Comparison of ENCODE assay signal across 8 cellular contexts in the genomic region with DNA sequence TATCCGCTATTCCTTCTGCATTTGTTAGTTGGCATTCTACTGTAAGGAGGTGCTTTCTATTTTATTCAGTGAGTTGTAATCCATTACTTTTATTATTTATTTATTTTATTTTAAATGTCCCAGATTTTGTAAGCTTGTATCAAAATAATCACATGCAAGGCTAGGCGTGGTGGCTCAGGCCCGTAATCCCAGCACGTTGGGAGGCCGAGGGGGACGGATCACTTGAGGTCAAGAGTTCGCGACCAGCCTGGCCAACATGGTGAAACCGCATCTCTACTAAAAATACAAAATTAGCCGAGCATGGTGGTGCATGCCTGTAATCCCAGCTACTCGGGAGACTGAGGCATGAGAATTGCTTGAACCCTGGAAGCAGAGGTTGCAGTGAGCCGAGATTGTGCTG. TPM values are rescaled to one million over a fixed set of nuclear protein-coding genes. Genes with fewer than 3 reads are reported as not detected.
A peak's percentile ranks its signal among the peaks of the same experiment; 100 is the strongest.
DNase-seq lines count a peak whose midpoint lies in the region; ATAC-seq, FAIRE-seq and TF ChIP-seq lines count a peak whose summit lies in the region.
"Not testable (repeated sequence)": the region's sequence is repeated elsewhere in the genome, so short reads cannot be mapped to it uniquely, and the experiment has no call there.

No MANE protein-coding gene starts in this region.

- CTCF ChIA-PET in HCT116 (lab: Charles Lee); PC-9 (lab: Charles Lee): not testable (repeated sequence)
- CTCF ChIA-PET in activated CD8-positive, alpha-beta T cell treated with anti-CD3 and anti-CD28 coated beads, Interleukin-2, amount 10 ng/mL, durations not matched to agents 7 days and 5 days (lab: Charles Lee): interaction anchor here (0.6 to 1.3 kb wide), 3 partner anchors 35 to 68 kb away, joined by 3 to 4 read pairs (median 4); no protein-coding TSS in a partner anchor
- CTCF ChIA-PET in GM12878 (lab: Yijun Ruan, JAX): interaction anchor here (1.0 to 1.2 kb wide), 2 partner anchors 143 to 408 kb away, joined by 3 read pairs; no protein-coding TSS in a partner anchor

- not testable (repeated sequence) for H3K9me2 ChIP-seq in HCT116 (ENCODE audit: insufficient read depth); PC-9 (ENCODE audit: insufficient read depth)

- not testable (repeated sequence) for H3K36me3 ChIP-seq in ACC112 (ENCODE audit: insufficient read depth, low read length); HCT116 (ENCODE audit: control insufficient read depth in 1 of 2, insufficient read depth in 2 of 2, low read length in 2 of 2); PC-9 (ENCODE audit: low read depth); smooth muscle cell (ENCODE audit: low read depth)
- H3K36me3 ChIP-seq in GM12878 (ENCODE audit: control insufficient read depth in 2 of 2, insufficient read depth in 2 of 2, low read length in 1 of 2): peaks cover 0 to 12% of the 10 kb centered on the region in 2 experiments; a peak in 2 of 4 replicates
- peaks cover 23% of the 10 kb centered on the region for H3K36me3 ChIP-seq in left ventricle myocardium inferior

- H2AFZ ChIP-seq in ACC112 (ENCODE audit: low read length, unreplicated experiment); HCT116 (ENCODE audit: low read depth, low read length, poor library complexity, severe bottlenecking); PC-9; GM12878 (ENCODE audit: control insufficient read depth, low read depth, low read length); smooth muscle cell (ENCODE audit: low read depth): not testable (repeated sequence)

- WGBS in GM12878 (ENCODE audit: insufficient coverage, insufficient replicate concordance, low lambda C conversion rate, missing lambda C conversion rate): 98% methylated on average over 12 of the region's 12 CpGs
- 95% methylated on average over 12 of the region's 12 CpGs for WGBS in smooth muscle cell (ENCODE audit: low lambda C conversion rate)

- not testable (repeated sequence) for H3K27ac ChIP-seq in ACC112 (ENCODE audit: low read depth, low read length); HCT116 (ENCODE audit: low read depth, low read length); PC-9; GM12878 (ENCODE audit: control insufficient read depth, insufficient read depth); left ventricle myocardium inferior (replicated peaks); smooth muscle cell (ENCODE audit: low read depth)

- TF ChIP-seq RAD21 in HCT116 (IDR thresholded peaks at IDR 0.05; ENCODE audit: low read depth); GM12878 (IDR thresholded peaks at IDR 0.05; ENCODE audit: insufficient read depth, low read depth, low read length): not testable (repeated sequence)

- H3F3A ChIP-seq in PC-9 (ENCODE audit: insufficient read depth, low read depth): peaks cover 15% of the 10 kb centered on the region; the same call in 1 of the 2 replicates
- not testable (repeated sequence) for H3F3A ChIP-seq in smooth muscle cell (ENCODE audit: low read depth)

- H3K4me1 Mint-ChIP-seq in activated CD8-positive, alpha-beta T cell treated with anti-CD3 and anti-CD28 coated beads, Interleukin-2, amount 10 ng/mL, durations not matched to agents 7 days and 5 days (ENCODE audit: low read depth): peaks cover 19% of the 10 kb centered on the region
- peaks cover 28% of the 10 kb centered on the region for H3K4me1 Mint-ChIP-seq in nephron progenitor cell

- in situ Hi-C loops in GM12878 (cut with MboI): not testable (repeated sequence)

- not testable (repeated sequence) for H3K27me3 Mint-ChIP-seq in activated CD8-positive, alpha-beta T cell treated with anti-CD3 and anti-CD28 coated beads, Interleukin-2, amount 10 ng/mL, durations not matched to agents 7 days and 5 days (ENCODE audit: low read depth); nephron progenitor cell (ENCODE audit: low read depth, poor library complexity)

- ATAC-seq in HCT116; activated CD8-positive, alpha-beta T cell treated with anti-CD3 and anti-CD28 coated beads, Interleukin-2, amount 10 ng/mL, durations not matched to agents 7 days and 5 days; GM12878: not testable (repeated sequence)

- POLR2A ChIA-PET in HCT116 (lab: Charles Lee); PC-9 (lab: Charles Lee; ENCODE audit: unreplicated experiment): not testable (repeated sequence)
- POLR2A ChIA-PET in activated CD8-positive, alpha-beta T cell treated with anti-CD3 and anti-CD28 coated beads, Interleukin-2, amount 10 ng/mL, durations not matched to agents 7 days and 5 days (lab: Charles Lee): interaction anchor here (1.6 to 2.9 kb wide), 3 partner anchors 10 to 46 kb away, joined by 6 to 38 read pairs (median 15); a partner anchor contains a TSS
- POLR2A ChIA-PET in GM12878 (lab: Charles Lee): interaction anchor here (1.3 to 2.6 kb wide), 4 partner anchors 45 to 86 kb away, joined by 4 to 19 read pairs (median 8); a partner anchor contains a TSS

- not testable (repeated sequence) for H4K20me1 ChIP-seq in HCT116 (ENCODE audit: insufficient read depth); PC-9 (ENCODE audit: insufficient read depth); GM12878 (ENCODE audit: control insufficient read depth, insufficient read depth); smooth muscle cell (ENCODE audit: low read depth)

- H3K9me3 ChIP-seq in HCT116 (ENCODE audit: control insufficient read depth in 1 of 2, insufficient read depth in 1 of 2, low read depth in 1 of 2, low read length in 2 of 2); PC-9 (ENCODE audit: insufficient read depth, low read depth); GM12878 (replicated peaks; ENCODE audit: control insufficient read depth, insufficient read depth, low read length); left ventricle myocardium inferior (replicated peaks); smooth muscle cell (replicated peaks; ENCODE audit: low read depth): not testable (repeated sequence)

- DNase-seq in HCT116 (ENCODE audit: low read depth, low spot score); PC-9; activated CD8-positive, alpha-beta T cell treated with anti-CD3 and anti-CD28 coated beads, Interleukin-2, amount 10 ng/mL, durations not matched to agents 7 days and 5 days; GM12878 (ENCODE audit: low read depth, low spot score); left ventricle myocardium inferior; nephron progenitor cell; smooth muscle cell (lab: John Stamatoyannopoulos, UW; ENCODE audit: unreplicated experiment): not testable (repeated sequence)

- H3K27ac Mint-ChIP-seq in activated CD8-positive, alpha-beta T cell treated with anti-CD3 and anti-CD28 coated beads, Interleukin-2, amount 10 ng/mL, durations not matched to agents 7 days and 5 days; nephron progenitor cell: not testable (repeated sequence)

- not testable (repeated sequence) for TF ChIP-seq CTCF in HCT116 (IDR thresholded peaks at IDR 0.05 in 2 of 3, conservative IDR thresholded peaks at IDR 0.05 in 1 of 3; ENCODE audit: borderline replicate concordance in 1 of 3, insufficient read depth in 1 of 3, low read depth in 2 of 3, low read length in 2 of 3); PC-9 (conservative IDR thresholded peaks at IDR 0.05); GM12878 (IDR thresholded peaks at IDR 0.05 in 2 of 3, conservative IDR thresholded peaks at IDR 0.05 in 1 of 3; ENCODE audit: control insufficient read depth in 2 of 3, extremely low read depth in 1 of 3, insufficient read depth in 1 of 3, low read depth in 3 of 3, low read length in 3 of 3); left ventricle myocardium inferior (IDR thresholded peaks at IDR 0.05; ENCODE audit: borderline replicate concordance); nephron progenitor cell (IDR thresholded peaks at IDR 0.05); smooth muscle cell (IDR thresholded peaks at IDR 0.05; ENCODE audit: borderline replicate concordance, insufficient read depth, poor library complexity, severe bottlenecking)

- not testable (repeated sequence) for H3K9me3 Mint-ChIP-seq in activated CD8-positive, alpha-beta T cell treated with anti-CD3 and anti-CD28 coated beads, Interleukin-2, amount 10 ng/mL, durations not matched to agents 7 days and 5 days (ENCODE audit: insufficient read depth); nephron progenitor cell

- peaks cover 10% of the 10 kb centered on the region for H3K4me1 ChIP-seq in ACC112 (ENCODE audit: control insufficient read depth, insufficient read depth, low read length, unreplicated experiment)
- peaks cover 11 to 23% of the 10 kb centered on the region in 2 experiments for H3K4me1 ChIP-seq in HCT116 (ENCODE audit: control insufficient read depth in 1 of 2, insufficient read depth in 2 of 2, low read length in 2 of 2)
- peaks cover 17% of the 10 kb centered on the region for H3K4me1 ChIP-seq in PC-9 (replicated peaks; ENCODE audit: insufficient read depth)
- H3K4me1 ChIP-seq in GM12878 (ENCODE audit: control insufficient read depth, insufficient read depth, low read length); smooth muscle cell (ENCODE audit: low read depth): not testable (repeated sequence)
- peaks cover 30% of the 10 kb centered on the region for H3K4me1 ChIP-seq in left ventricle myocardium inferior

- not testable (repeated sequence) for FAIRE-seq in GM12878 (lab: Jason Lieb, UNC)

- not testable (repeated sequence) for H3K27me3 ChIP-seq in ACC112 (ENCODE audit: insufficient read depth, low read length); HCT116 (ENCODE audit: insufficient read depth, low read length); PC-9 (ENCODE audit: insufficient read depth, low read depth); GM12878 (replicated peaks in 1 of 2; ENCODE audit: control insufficient read depth in 2 of 2, insufficient read depth in 2 of 2, low read length in 1 of 2); left ventricle myocardium inferior (ENCODE audit: low read depth); smooth muscle cell (ENCODE audit: low read depth)

- H3K4me2 ChIP-seq in HCT116 (ENCODE audit: low read length) (peak overlapping the region; percentile 89), PC-9 (peak overlapping the region; percentile 91), GM12878 (ENCODE audit: control insufficient read depth, insufficient read depth) (peak overlapping the region; percentile 82), smooth muscle cell (peak overlapping the region; percentile 89)

- BruUV-seq in HCT116 (replicated peaks; lab: Mats Ljungman, UMichigan); PC-9 (replicated peaks; lab: Mats Ljungman, UMichigan); GM12878 (replicated peaks; lab: Mats Ljungman, UMichigan): not testable (repeated sequence)

- not testable (repeated sequence) for TF ChIP-seq EP300 in GM12878 (IDR thresholded peaks at IDR 0.05; ENCODE audit: borderline replicate concordance in 1 of 2, control insufficient read depth in 1 of 2, low read depth in 2 of 2, low read length in 2 of 2)

- H3K4me3 ChIP-seq in ACC112 (ENCODE audit: low read depth, low read length) (peak overlapping the region; percentile 97), HCT116 (replicated peaks in 1 of 2; ENCODE audit: low read depth in 1 of 2, low read length in 2 of 2) (peak overlapping the region; percentile 85 to 96), PC-9 (peak overlapping the region; percentile 94; the same call in 1 of the 2 replicates), GM12878 (peak overlapping the region; percentile 97), left ventricle myocardium inferior (peak overlapping the region; percentile 77), smooth muscle cell (peak overlapping the region; percentile 71)

- intact Hi-C loops in HCT116 (cut with micrococcal nuclease): loop anchor here (5.0 kb wide), 1 partner anchor 46 kb away; a partner anchor contains a TSS
- intact Hi-C loops in PC-9 (cut with micrococcal nuclease; ENCODE audit: unreplicated experiment): loop anchor here (2.0 kb wide), 1 partner anchor 211 kb away; no protein-coding TSS in a partner anchor
- intact Hi-C loops in GM12878 (cut with micrococcal nuclease; ENCODE audit: unreplicated experiment): loop anchor here (5.0 kb wide), 1 partner anchor 46 kb away; a partner anchor contains a TSS
- intact Hi-C loops in left ventricle myocardium inferior (cut with micrococcal nuclease): not testable (repeated sequence)

- H3K36me3 Mint-ChIP-seq in activated CD8-positive, alpha-beta T cell treated with anti-CD3 and anti-CD28 coated beads, Interleukin-2, amount 10 ng/mL, durations not matched to agents 7 days and 5 days (ENCODE audit: low read depth): peaks cover 28% of the 10 kb centered on the region
- peaks cover 24% of the 10 kb centered on the region for H3K36me3 Mint-ChIP-seq in nephron progenitor cell (ENCODE audit: low read depth)

- RAD21 ChIA-PET in HCT116 (lab: Charles Lee; ENCODE audit: low non-redundant PET in 1 of 2, low total read pairs in 2 of 2, uncharacterized antibody in 2 of 2, unreplicated experiment in 2 of 2): not testable (repeated sequence)
- RAD21 ChIA-PET in GM12878 (lab: Charles Lee; ENCODE audit: unreplicated experiment): interaction anchor here (1.3 to 2.1 kb wide), 2 partner anchors 45 to 47 kb away, joined by 4 to 11 read pairs; a partner anchor contains a TSS

- H3K79me2 ChIP-seq in ACC112 (ENCODE audit: control insufficient read depth, insufficient read depth, low read length, unreplicated experiment) (peaks cover 15% of the 10 kb centered on the region), HCT116 (ENCODE audit: insufficient read depth, low read length) (peaks cover 24% of the 10 kb centered on the region), PC-9 (ENCODE audit: low read depth) (peaks cover 28% of the 10 kb centered on the region), GM12878 (ENCODE audit: control insufficient read depth, insufficient read depth, low read length) (peaks cover 22% of the 10 kb centered on the region), smooth muscle cell (ENCODE audit: low read depth) (peaks cover 18% of the 10 kb centered on the region)

- not testable (repeated sequence) for TF ChIP-seq POLR2A in HCT116 (IDR thresholded peaks at IDR 0.05; ENCODE audit: borderline replicate concordance, extremely low read depth, insufficient read depth, insufficient read length); GM12878 (IDR thresholded peaks at IDR 0.05; ENCODE audit: low read depth, low read length)

- H3K9ac ChIP-seq in HCT116 (ENCODE audit: low read length): peak overlapping the region; percentile 91; the same call in 1 of the 2 replicates
- H3K9ac ChIP-seq in GM12878 (ENCODE audit: control insufficient read depth, insufficient read depth, low read length); smooth muscle cell (ENCODE audit: low read depth): not testable (repeated sequence)

- peak overlapping the region; percentile 100 for H3K4me3 Mint-ChIP-seq in activated CD8-positive, alpha-beta T cell treated with anti-CD3 and anti-CD28 coated beads, Interleukin-2, amount 10 ng/mL, durations not matched to agents 7 days and 5 days
- H3K4me3 Mint-ChIP-seq in nephron progenitor cell: peak overlapping the region; percentile 100

- SMC1A ChIA-PET in GM12878 (lab: Charles Lee; ENCODE audit: uncharacterized antibody, unreplicated experiment): interaction anchor here (1.0 to 2.6 kb wide), 3 partner anchors 12 to 218 kb away, joined by 3 to 20 read pairs (median 3); a partner anchor contains a TSS

RNA-seq across cellular contexts. Expression of a gene that starts 1.4 kb away (rescaled TPM):
- total RNA-seq in HCT116 (2021; ENCODE audit: unreplicated experiment) (36.6 TPM), PC-9 (2021) (67.2 and 74.2 TPM in 2 replicates), GM12878 (2014; rRNA removed) (37.7 and 40.1 TPM in 2 replicates), GM12878 (2014; rRNA removed; fragmentation: Illumina TruSeq; extraction: Trizol) (35.7 and 37.7 TPM in 2 replicates), GM12878 (2021) (36.9 and 37.2 TPM in 2 replicates), left ventricle myocardium inferior (18.8 TPM), smooth muscle cell (14.1 and 16.0 TPM in 2 replicates)
- 21.6 and 26.1 TPM in 2 replicates for polyA plus RNA-seq in HCT116 (2012)
- total RNA-seq in activated CD8-positive, alpha-beta T cell treated with anti-CD3 and anti-CD28 coated beads, Interleukin-2, amount 10 ng/mL, durations not matched to agents 7 days and 5 days: 10 to 100 TPM; 46.5 to 47.7 TPM
- total RNA-seq in GM12878 (2013; cell fraction: nucleolus; rRNA removed): 23.3 and 25.1 TPM in 2 replicates
- 17.1 TPM for polyA plus RNA-seq in GM12878 (2011; ENCODE audit: low read depth)
- polyA plus RNA-seq in GM12878 (2011; rRNA removed) (52.0 and 63.5 TPM in 2 replicates), GM12878 (2014; fragmentation: Illumina TruSeq; extraction: Trizol) (38.4 and 38.5 TPM in 2 replicates), GM12878 (2014; fragmentation: Nextera tagmentation; extraction: Ambion mirVana) (10 to 100 TPM; 17.4 to 18.6 TPM), GM12878 (2014; rRNA removed) (26.8 and 30.3 TPM in 2 replicates), GM12878 (2016; fragmentation: Nextera tagmentation; extraction: Ambion mirVana) (10 to 100 TPM; 49.0 to 49.1 TPM), smooth muscle cell (11.2 and 11.8 TPM in 2 replicates)
- 40.5 and 42.8 TPM in 2 replicates for polyA plus RNA-seq in GM12878 (2011; cell fraction: cytosol; rRNA removed)
- polyA plus RNA-seq in GM12878 (2011; cell fraction: nucleus; rRNA removed): 31.9 and 34.2 TPM in 2 replicates
- polyA plus RNA-seq in GM12878 (2012): 20.7 and 26.9 TPM in 2 replicates
- 58.7 and 72.1 TPM in 2 replicates for polyA minus RNA-seq in GM12878 (2011; rRNA and poly(A)+ RNA removed)
- polyA minus RNA-seq in GM12878 (2011; cell fraction: cytosol; rRNA and poly(A)+ RNA removed): 23.6 and 30.2 TPM in 2 replicates
- polyA minus RNA-seq in GM12878 (2011; cell fraction: nucleus; rRNA and poly(A)+ RNA removed): 8.0 and 13.6 TPM in 2 replicates

RNA-seq across cellular contexts. Expression of a gene that starts 46.5 kb away (rescaled TPM):
- 111 TPM for total RNA-seq in HCT116 (2021; ENCODE audit: unreplicated experiment)
- 97.8 and 99.6 TPM in 2 replicates for polyA plus RNA-seq in HCT116 (2012)
- 214 and 239 TPM in 2 replicates for total RNA-seq in PC-9 (2021)
- total RNA-seq in activated CD8-positive, alpha-beta T cell treated with anti-CD3 and anti-CD28 coated beads, Interleukin-2, amount 10 ng/mL, durations not matched to agents 7 days and 5 days: 100 to 1,000 TPM; 292 to 303 TPM
- 455 and 507 TPM in 2 replicates for total RNA-seq in GM12878 (2013; cell fraction: nucleolus; rRNA removed)
- total RNA-seq in GM12878 (2014; rRNA removed): 117 and 149 TPM in 2 replicates
- total RNA-seq in GM12878 (2014; rRNA removed; fragmentation: Illumina TruSeq; extraction: Trizol): 72.8 and 76.4 TPM in 2 replicates
- 151 and 156 TPM in 2 replicates for total RNA-seq in GM12878 (2021)
- polyA plus RNA-seq in GM12878 (2011; ENCODE audit: low read depth): 62.4 TPM
- 77.5 and 123 TPM in 2 replicates for polyA plus RNA-seq in GM12878 (2011; rRNA removed)
- polyA plus RNA-seq in GM12878 (2011; cell fraction: cytosol; rRNA removed): 175 and 179 TPM in 2 replicates
- 662 and 1,244 TPM in 2 replicates for polyA plus RNA-seq in GM12878 (2011; cell fraction: nucleus; rRNA removed)
- 83.4 and 103 TPM in 2 replicates for polyA plus RNA-seq in GM12878 (2012)
- 52.9 and 70.9 TPM in 2 replicates for polyA plus RNA-seq in GM12878 (2014; fragmentation: Illumina TruSeq; extraction: Trizol)
- 10 to 100 TPM; 18.7 to 46.9 TPM for polyA plus RNA-seq in GM12878 (2014; fragmentation: Nextera tagmentation; extraction: Ambion mirVana)
- polyA plus RNA-seq in GM12878 (2014; rRNA removed): 104 and 116 TPM in 2 replicates
- 10 to 100 TPM; 65.0 to 66.1 TPM for polyA plus RNA-seq in GM12878 (2016; fragmentation: Nextera tagmentation; extraction: Ambion mirVana)
- polyA minus RNA-seq in GM12878 (2011; rRNA and poly(A)+ RNA removed): 228 and 314 TPM in 2 replicates
- polyA minus RNA-seq in GM12878 (2011; cell fraction: cytosol; rRNA and poly(A)+ RNA removed): 87.0 and 88.2 TPM in 2 replicates
- 230 and 517 TPM in 2 replicates for polyA minus RNA-seq in GM12878 (2011; cell fraction: nucleus; rRNA and poly(A)+ RNA removed)
- 269 TPM for total RNA-seq in left ventricle myocardium inferior
- total RNA-seq in smooth muscle cell: 143 and 145 TPM in 2 replicates
- polyA plus RNA-seq in smooth muscle cell: 84.9 and 115 TPM in 2 replicates

RNA-seq across cellular contexts. Expression of a gene that starts 50.1 kb away (rescaled TPM):
- 46.8 TPM for total RNA-seq in HCT116 (2021; ENCODE audit: unreplicated experiment)
- 57.6 and 58.8 TPM in 2 replicates for polyA plus RNA-seq in HCT116 (2012)
- 49.4 and 58.2 TPM in 2 replicates for total RNA-seq in PC-9 (2021)
- total RNA-seq in activated CD8-positive, alpha-beta T cell treated with anti-CD3 and anti-CD28 coated beads, Interleukin-2, amount 10 ng/mL, durations not matched to agents 7 days and 5 days: 10 to 100 TPM; 77.5 to 82.8 TPM
- total RNA-seq in GM12878 (2013; cell fraction: nucleolus; rRNA removed): 71.8 and 84.0 TPM in 2 replicates
- 36.7 and 38.4 TPM in 2 replicates for total RNA-seq in GM12878 (2014; rRNA removed)
- total RNA-seq in GM12878 (2014; rRNA removed; fragmentation: Illumina TruSeq; extraction: Trizol): 36.2 and 38.6 TPM in 2 replicates
- 38.4 and 42.3 TPM in 2 replicates for total RNA-seq in GM12878 (2021)
- polyA plus RNA-seq in GM12878 (2011; ENCODE audit: low read depth): 14.5 TPM
- 14.4 and 22.0 TPM in 2 replicates for polyA plus RNA-seq in GM12878 (2011; rRNA removed)
- 18.9 and 23.0 TPM in 2 replicates for polyA plus RNA-seq in GM12878 (2011; cell fraction: cytosol; rRNA removed)
- 185 and 243 TPM in 2 replicates for polyA plus RNA-seq in GM12878 (2011; cell fraction: nucleus; rRNA removed)
- 25.2 and 28.8 TPM in 2 replicates for polyA plus RNA-seq in GM12878 (2012)
- polyA plus RNA-seq in GM12878 (2014; fragmentation: Illumina TruSeq; extraction: Trizol): 40.6 and 46.0 TPM in 2 replicates
- 10 to 100 TPM in 1 of 2 experiments, 1 to 10 TPM in 1; 8.7 to 14.3 TPM for polyA plus RNA-seq in GM12878 (2014; fragmentation: Nextera tagmentation; extraction: Ambion mirVana)
- polyA plus RNA-seq in GM12878 (2014; rRNA removed): 26.2 and 29.2 TPM in 2 replicates
- polyA plus RNA-seq in GM12878 (2016; fragmentation: Nextera tagmentation; extraction: Ambion mirVana): 10 to 100 TPM; 55.6 to 65.1 TPM
- 15.3 and 16.2 TPM in 2 replicates for polyA minus RNA-seq in GM12878 (2011; rRNA and poly(A)+ RNA removed)
- polyA minus RNA-seq in GM12878 (2011; cell fraction: cytosol; rRNA and poly(A)+ RNA removed): 8.8 and 10.4 TPM in 2 replicates
- 15.8 and 28.4 TPM in 2 replicates for polyA minus RNA-seq in GM12878 (2011; cell fraction: nucleus; rRNA and poly(A)+ RNA removed)
- 16.7 TPM for total RNA-seq in left ventricle myocardium inferior
- 17.7 and 27.9 TPM in 2 replicates for total RNA-seq in smooth muscle cell
- polyA plus RNA-seq in smooth muscle cell: 31.6 and 33.2 TPM in 2 replicates
